ENCODE assay signal across 8 cellular contexts in the genomic region with DNA sequence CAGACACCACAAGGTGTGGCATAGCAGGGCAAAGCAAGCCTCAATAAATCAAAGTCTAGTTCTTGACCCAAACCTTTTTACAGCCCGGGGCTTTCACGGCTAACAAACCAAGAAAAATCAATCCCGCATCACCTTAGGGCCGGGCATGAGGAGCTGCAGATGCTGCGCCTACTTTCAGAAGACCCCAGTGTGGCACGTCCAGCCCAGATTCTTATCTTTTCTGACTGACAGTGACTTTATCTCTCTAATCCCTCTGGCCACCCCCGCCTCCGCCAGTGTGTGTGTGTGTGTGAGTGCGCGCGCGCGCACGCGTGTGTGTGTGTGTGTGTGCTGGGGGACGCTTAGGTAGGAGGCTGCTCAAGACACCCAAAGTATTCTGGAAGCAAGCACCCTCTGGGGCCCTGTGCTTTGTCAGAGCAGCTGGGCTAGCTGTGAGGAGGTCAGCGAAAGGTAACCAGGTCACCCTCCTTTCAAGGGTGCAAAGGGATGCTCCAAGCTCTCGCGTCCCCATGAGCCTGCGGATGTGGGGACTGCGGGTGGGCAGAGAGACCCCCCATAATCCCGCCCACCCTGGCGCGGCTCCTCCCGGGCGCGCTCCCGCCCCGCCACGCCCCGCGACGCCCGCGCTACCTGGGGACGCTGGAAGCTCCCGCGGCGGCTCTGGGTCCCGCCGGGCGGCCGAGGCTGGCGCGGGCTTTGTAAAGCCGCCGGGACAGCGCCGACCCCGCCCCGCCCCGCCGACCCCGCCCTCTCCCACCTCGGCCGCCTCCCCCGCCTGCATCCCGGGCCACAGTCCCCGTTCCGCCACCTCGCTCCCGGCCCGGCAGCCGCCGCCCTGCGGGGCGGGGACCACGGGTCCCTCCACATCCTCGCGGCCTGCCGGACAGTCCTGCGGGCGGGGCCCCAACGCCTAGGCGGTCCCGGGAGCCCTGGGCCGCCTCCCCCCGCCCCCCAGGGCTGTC. TPM values are rescaled to one million over a fixed set of nuclear protein-coding genes. Genes with fewer than 3 reads are reported as not detected.
DNase-seq lines count a peak whose midpoint lies in the region; ATAC-seq and TF ChIP-seq lines count a peak whose summit lies in the region.

No MANE protein-coding gene starts in this region.

- no peak for TF ChIP-seq POLR2A in lower leg skin (IDR thresholded peaks at IDR 0.05)

- intact Hi-C loops in dendritic cell treated with granulocyte-macrophage colony-stimulating factor and Interleukin-4, amounts not matched to agents 40 ng/mL and 50 ng/mL, for 4 days (cut with micrococcal nuclease): no loop called here
- intact Hi-C loops in lower leg skin (cut with DNase I; ENCODE audit: low total_unique reads): no loop called here

- H3K4me1 Mint-ChIP-seq in dendritic cell treated with granulocyte-macrophage colony-stimulating factor and Interleukin-4, amounts not matched to agents 40 ng/mL and 50 ng/mL, for 4 days (ENCODE audit: low read depth): no peaks in the 10 kb centered on the region

- DNase-seq in G401 (ENCODE audit: low spot score) (peak; percentile 23), NCI-H2227 (lab: John Stamatoyannopoulos, UW; ENCODE audit: unreplicated experiment) (peak; percentile 72), lower leg skin (ENCODE audit: low spot score in 2 of 2) (no peak), NCI-H128 (lab: John Stamatoyannopoulos, UW; ENCODE audit: unreplicated experiment) (no peak), HCEC 1CT (no peak)

- H3K4me1 ChIP-seq in thymus (ENCODE audit: control insufficient read depth, insufficient read depth, low read length): peaks cover 4% of the 10 kb centered on the region

- no peak overlapping the region for H3K27ac ChIP-seq in thymus (ENCODE audit: low read depth)

- H3K27me3 Mint-ChIP-seq in dendritic cell treated with granulocyte-macrophage colony-stimulating factor and Interleukin-4, amounts not matched to agents 40 ng/mL and 50 ng/mL, for 4 days: peaks cover 29% of the 10 kb centered on the region

- in situ Hi-C loops in G401 (cut with HindIII; ENCODE audit: low sequenced_read_pairs): no loop called here

- H3K36me3 Mint-ChIP-seq in dendritic cell treated with granulocyte-macrophage colony-stimulating factor and Interleukin-4, amounts not matched to agents 40 ng/mL and 50 ng/mL, for 4 days (ENCODE audit: low read depth): no peaks in the 10 kb centered on the region

- no peak overlapping the region for H3K27ac Mint-ChIP-seq in dendritic cell treated with granulocyte-macrophage colony-stimulating factor and Interleukin-4, amounts not matched to agents 40 ng/mL and 50 ng/mL, for 4 days

- H3K27me3 ChIP-seq in thymus (ENCODE audit: control insufficient read depth, insufficient read depth): peaks cover 2% of the 10 kb centered on the region

- H3K4me3 ChIP-seq in lower leg skin (ENCODE audit: low read depth, poor library complexity, severe bottlenecking) (peak overlapping the region; percentile 3), thymus (ENCODE audit: low read length) (peak overlapping the region; percentile 52)

- WGBS in lower leg skin, 2 donors: 22 to 31% methylated on average over 23 to 32 of the region's 78 CpGs
- 4% methylated on average over 78 of the region's 78 CpGs for WGBS in thymus

- no peak for TF ChIP-seq CTCF in lower leg skin (IDR thresholded peaks at IDR 0.05)

- no peaks in the 10 kb centered on the region for H3K36me3 ChIP-seq in thymus (ENCODE audit: control insufficient read depth, insufficient read depth)

- H3K9me3 Mint-ChIP-seq in dendritic cell treated with granulocyte-macrophage colony-stimulating factor and Interleukin-4, amounts not matched to agents 40 ng/mL and 50 ng/mL, for 4 days: no peaks in the 10 kb centered on the region

- no peaks in the 10 kb centered on the region for H3K9me3 ChIP-seq in thymus (ENCODE audit: control insufficient read depth)

- no peak for ATAC-seq in GM19328 (IDR thresholded peaks at IDR 0.05; ENCODE audit: unreplicated experiment)

- H3K4me3 Mint-ChIP-seq in dendritic cell treated with granulocyte-macrophage colony-stimulating factor and Interleukin-4, amounts not matched to agents 40 ng/mL and 50 ng/mL, for 4 days: peak overlapping the region; percentile 44

RNA-seq across cellular contexts. Expression of gene RHOBTB1, which starts 57.1 kb away (rescaled TPM):
- total RNA-seq in G401 (2014; rRNA removed; shearing (Covaris generic)): 149 and 166 TPM in 2 replicates
- 1 to 10 TPM; 2.4 to 6.9 (median 4.2) TPM for total RNA-seq in lower leg skin
- 3.4 TPM for polyA plus RNA-seq in thymus

Comparison
In these comparisons a context has a peak if more than half of its experiments do, and no peak if none do; other contexts are left out.
1. DNase-seq: peak in G401 (single experiment) and NCI-H2227 (single experiment); none in lower leg skin (0 of 2), NCI-H128 (single experiment) and HCEC 1CT (single experiment).
2. RNA of gene RHOBTB1, which starts 57.1 kb away (total RNA-seq): 149 to 166 TPM in G401; 2.4 to 6.9 TPM in lower leg skin; every median in the first group is over 10 times any median in the second.